Comparison of ENCODE assay signal across 20 cellular contexts in the genomic region with DNA sequence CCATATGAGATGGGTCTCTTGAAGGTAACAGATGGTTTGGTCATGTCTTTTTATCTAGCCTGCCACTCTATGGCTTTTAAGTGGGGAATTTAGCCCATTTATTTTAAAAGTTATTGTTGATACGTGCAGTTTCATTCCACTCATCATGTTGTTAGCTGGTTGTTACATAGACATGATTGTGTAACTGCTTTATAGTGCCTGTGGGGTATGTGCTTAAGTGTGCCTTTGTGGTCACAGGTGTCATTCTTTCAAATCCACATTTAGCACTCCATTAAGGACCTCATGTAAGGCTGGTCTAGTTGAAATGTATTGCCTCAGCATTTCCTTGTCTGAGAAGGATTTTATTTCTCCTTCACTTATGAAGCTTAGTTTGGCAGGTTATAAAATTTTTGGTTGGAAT.
A peak's percentile ranks its signal among the peaks of the same experiment; 100 is the strongest.
DNase-seq lines count a peak whose midpoint lies in the region; ATAC-seq, FAIRE-seq and TF ChIP-seq lines count a peak whose summit lies in the region.
"Had no signal": no experiment of that assay in that cellular context is flagged by ENCODE, and none has a peak within 500 bp of the region (broad histone marks: within the 10 kb centered on the region; RNA-seq: fewer than 3 reads in every experiment).

No MANE protein-coding gene starts in this region.

- no peaks in the 10 kb centered on the region for H3K27me3 Mint-ChIP-seq in HFFc6 (ENCODE audit: insufficient read depth)
- H3K27me3 Mint-ChIP-seq: CD4-positive, CD25-positive, alpha-beta regulatory T cell had no signal

- H3K4me2 ChIP-seq in IMR-90 (ENCODE audit: low read depth, low read length) = no peak overlapping the region

- no peak for TF ChIP-seq CTCF in IMR-90 (conservative IDR thresholded peaks at IDR 0.05; ENCODE audit: low read depth, low read length)
- TF ChIP-seq CTCF in left lung (IDR thresholded peaks at IDR 0.05) = no peak
- no peak for TF ChIP-seq CTCF in HFFc6 (IDR thresholded peaks at IDR 0.05)

- H3K27ac ChIP-seq in IMR-90 (ENCODE audit: insufficient read depth, low read length) (no peak overlapping the region), left lung (no peak overlapping the region)
- H3K27ac ChIP-seq: Peyer's patch, SJCRH30 had no signal

- no peak overlapping the region for H2BK15ac ChIP-seq in IMR-90 (ENCODE audit: low read depth, low read length)

- 0 out of 2 replicates have a peak overlapping the region, but pooled peaks have one; percentile 6 for H3K14ac ChIP-seq in IMR-90 (replicated peaks; ENCODE audit: low read depth, low read length)

- TF ChIP-seq POLR2A in IMR-90 (IDR thresholded peaks at IDR 0.05; ENCODE audit: low read depth, low read length) (no peak), GM12891 (IDR thresholded peaks at IDR 0.05; ENCODE audit: low read depth, low read length) (no peak)

- POLR2A ChIA-PET in IMR-90 (lab: Charles Lee; ENCODE audit: unreplicated experiment) = no interaction called here

- no peaks in the 10 kb centered on the region for H3K27me3 ChIP-seq in IMR-90 (ENCODE audit: control insufficient read depth, insufficient read depth, low read length)
- no peaks in the 10 kb centered on the region for H3K27me3 ChIP-seq in left lung
- H3K27me3 ChIP-seq: BE2C, Peyer's patch, SJCRH30 had no signal

- H2AK5ac ChIP-seq in IMR-90 (ENCODE audit: low read depth, low read length) = peak overlapping the region; percentile 35; the same call in 1 of the 2 replicates

- in situ Hi-C loops in IMR-90 (cut with MboI; ENCODE audit: low sequenced_read_pairs) = loop anchor here (25.0 kb wide), 1 partner anchor 1121 kb away; no protein-coding TSS in a partner anchor

- no peak overlapping the region for H3K56ac ChIP-seq in IMR-90 (ENCODE audit: extremely low read depth, insufficient read depth, low read length)

- no peak overlapping the region for H4K8ac ChIP-seq in IMR-90 (ENCODE audit: low read depth in 2 of 2, low read length in 2 of 2)

- H3K9me3 ChIP-seq in IMR-90 (ENCODE audit: control insufficient read depth, insufficient read depth, low read length) = no peaks in the 10 kb centered on the region
- peaks cover 0 to 2% of the 10 kb centered on the region in 2 donors for H3K9me3 ChIP-seq in left lung
- H3K9me3 ChIP-seq: BE2C, Peyer's patch, SJCRH30 had no signal

- FAIRE-seq in GM12891 (lab: Jason Lieb, UNC) = no peak
- FAIRE-seq: G401.6, GM18507, GM19239 had no signal

- no peak for TF ChIP-seq RAD21 in IMR-90 (IDR thresholded peaks at IDR 0.05; ENCODE audit: low read length)

- no peak overlapping the region for H2AFZ ChIP-seq in IMR-90 (replicated peaks; ENCODE audit: low read length, poor library complexity)

- no peak overlapping the region for H3K4ac ChIP-seq in IMR-90 (ENCODE audit: low read depth, low read length)

- H3K36me3 ChIP-seq in IMR-90 (ENCODE audit: control insufficient read depth, insufficient read depth, low read length) (no peaks in the 10 kb centered on the region), left lung (no peaks in the 10 kb centered on the region)
- H3K36me3 ChIP-seq: BE2C, Peyer's patch, SJCRH30 had no signal

- CTCF ChIA-PET in IMR-90 (lab: Yijun Ruan, JAX) = no interaction called here

- peaks cover 30% of the 10 kb centered on the region for H3K4me1 Mint-ChIP-seq in HFFc6 (ENCODE audit: low read depth)
- H3K4me1 Mint-ChIP-seq: CD4-positive, CD25-positive, alpha-beta regulatory T cell had no signal

- WGBS in IMR-90 (ENCODE audit: extremely low coverage in 2 of 2, insufficient read length in 1 of 2), 2 experiments = no CpG with 5 or more reads among the region's 1 CpG

- H2AK9ac ChIP-seq in IMR-90 (replicated peaks; ENCODE audit: low read depth, low read length, poor library complexity) = no peak overlapping the region

- no TSS peak for BruUV-seq in IMR-90 (replicated peaks; lab: Mats Ljungman, UMichigan)

- H3K4me3 ChIP-seq in IMR-90 (ENCODE audit: insufficient read depth, low read depth, low read length) (no peak overlapping the region), left lung (no peak overlapping the region)
- H3K4me3 ChIP-seq: Peyer's patch, SJCRH30 had no signal

- no peak overlapping the region for H3K9ac ChIP-seq in IMR-90 (ENCODE audit: low read depth, low read length)

- no peaks in the 10 kb centered on the region; the same call in 1 of the 2 replicates for H3K9me3 Mint-ChIP-seq in HFFc6

- H2BK120ac ChIP-seq in IMR-90 (ENCODE audit: low read depth, low read length) = 0 out of 2 replicates have a peak overlapping the region, but pooled peaks have one; percentile 6

- DNase-seq in IMR-90 (no peak), M059J (ENCODE audit: low read depth) (peak; percentile 18), amniotic epithelial cell (ENCODE audit: low read depth) (peak; percentile 38), left lung (no peak), HFFc6 (no peak), NCI-H1092 treated with DMSO at 0.1 percent for 48 hours (lab: John Stamatoyannopoulos, UW) (no peak), GM12891 (ENCODE audit: insufficient read length, low spot score) (no peak)
- DNase-seq: BE2C; CD4-positive, CD25-positive, alpha-beta regulatory T cell; KBM-7; NCI-H1930; NCI-H510A treated with DMSO at 0.1 percent for 48 hours; NCI-H748 treated with DMSO at 0.1 percent for 48 hours; Peyer's patch; SJCRH30; T-helper 1 cell had no signal

- H3K79me1 ChIP-seq in IMR-90 (ENCODE audit: low read depth in 1 of 2, low read length in 2 of 2) = no peaks in the 10 kb centered on the region

- H3K18ac ChIP-seq in IMR-90 (ENCODE audit: low read depth, low read length) = peak overlapping the region; percentile 33; the same call in 1 of the 2 replicates

- ATAC-seq in IMR-90 (ENCODE audit: low read depth) (no peak), left lung (peak; percentile 73), HG03439 (IDR thresholded peaks at IDR 0.05; ENCODE audit: unreplicated experiment) (no peak)

- H2BK5ac ChIP-seq in IMR-90 (ENCODE audit: low read depth, low read length, poor library complexity, severe bottlenecking) = no peak overlapping the region

- no peak overlapping the region for H4K91ac ChIP-seq in IMR-90 (ENCODE audit: insufficient read depth, low read depth, low read length)

- no peak overlapping the region for H3K4me3 Mint-ChIP-seq in HFFc6
- H3K4me3 Mint-ChIP-seq: CD4-positive, CD25-positive, alpha-beta regulatory T cell had no signal

- 0 out of 2 replicates have a peak overlapping the region, but pooled peaks have one; percentile 30 for H4K5ac ChIP-seq in IMR-90 (ENCODE audit: low read depth, low read length)

- H3K23ac ChIP-seq in IMR-90 (ENCODE audit: low read depth, low read length) = no peak overlapping the region

- intact Hi-C loops in IMR-90 (cut with micrococcal nuclease) (loop anchor here (2.0 kb wide), 1 partner anchor 336 kb away; no protein-coding TSS in a partner anchor), left lung (cut with DNase I) (no loop called here)

- peaks cover 3% of the 10 kb centered on the region; the same call in 1 of the 2 replicates for H3K9me1 ChIP-seq in IMR-90 (ENCODE audit: insufficient read depth, low read length)

- dilution Hi-C loops in IMR-90 (cut with HindIII; ENCODE audit: low sequenced_read_pairs, unreplicated experiment) = no loop called here

- H2BK20ac ChIP-seq in IMR-90 (ENCODE audit: low read depth, low read length) = peak overlapping the region; percentile 51

- H3K4me1 ChIP-seq in IMR-90 (ENCODE audit: control insufficient read depth, insufficient read depth, low read length) = peaks cover 6% of the 10 kb centered on the region
- no peaks in the 10 kb centered on the region for H3K4me1 ChIP-seq in left lung
- H3K4me1 ChIP-seq: Peyer's patch, SJCRH30 had no signal

- H4K20me1 ChIP-seq in IMR-90 (ENCODE audit: insufficient read depth, low read length) = no peaks in the 10 kb centered on the region

- no peaks in the 10 kb centered on the region for H3K36me3 Mint-ChIP-seq in HFFc6 (ENCODE audit: low read depth)
- H3K36me3 Mint-ChIP-seq: CD4-positive, CD25-positive, alpha-beta regulatory T cell had no signal

- H3K27ac Mint-ChIP-seq in HFFc6 = no peak overlapping the region
- H3K27ac Mint-ChIP-seq: CD4-positive, CD25-positive, alpha-beta regulatory T cell had no signal

TF ChIP-seq in IMR-90, 13 proteins besides CTCF, POLR2A, EP300 and RAD21:
- peak; percentile 5; the same call in 1 of the 2 replicates for TF ChIP-seq CEBPB (IDR thresholded peaks at IDR 0.05; ENCODE audit: low read depth, low read length)
- TF ChIP-seq RCOR1 (IDR thresholded peaks at IDR 0.05; ENCODE audit: insufficient replicate concordance, low read length) = no peak
- TF ChIP-seq MAZ (IDR thresholded peaks at IDR 0.05; ENCODE audit: borderline replicate concordance, low read depth, low read length) = no peak
TF ChIP-seq in IMR-90: peak in this region for 1.

TF ChIP-seq in GM12891, 5 proteins besides CTCF, POLR2A, EP300 and RAD21:
- TF ChIP-seq SPI1 (IDR thresholded peaks at IDR 0.05; ENCODE audit: low read depth, low read length) = no peak
- TF ChIP-seq POU2F2 (IDR thresholded peaks at IDR 0.05; ENCODE audit: low read depth, low read length) = no peak
- TF ChIP-seq TAF1 (IDR thresholded peaks at IDR 0.05; ENCODE audit: low read depth, low read length) = no peak
- no peak for TF ChIP-seq POLR2AphosphoS5 (IDR thresholded peaks at IDR 0.05; ENCODE audit: low read depth, low read length)
- no peak for TF ChIP-seq PAX5 (IDR thresholded peaks at IDR 0.05; ENCODE audit: insufficient read depth, low read length, severe bottlenecking)

Comparison
In these comparisons a context has a peak if more than half of its experiments do, and no peak if none do; other contexts are left out.
1. DNase-seq: peak in M059J (single experiment) and amniotic epithelial cell (single experiment); none in IMR-90 (single experiment), left lung (0 of 2), HFFc6 (single experiment), NCI-H1092 treated with DMSO at 0.1 percent for 48 hours (single experiment) and GM12891 (single experiment).